In genomic region chr4:41080964-41081363, GRCh38 we compare ENCODE assay signal across 33 cellular contexts.
"Had no signal": no experiment of that assay in that cellular context is flagged by ENCODE, and none has a peak within 500 bp of the region (broad histone marks: within the 10 kb centered on the region; RNA-seq: fewer than 3 reads in every experiment).

No MANE protein-coding gene starts in this region.

- H3K9me3 Mint-ChIP-seq: activated CD4-positive, alpha-beta memory T cell treated with anti-CD3 and anti-CD28 coated beads, Interleukin-2, amount 10 ng/mL, durations not matched to agents 7 days and 5 days; activated CD4-positive, alpha-beta T cell treated with anti-CD3 and anti-CD28 coated beads, Interleukin-2, amount 10 ng/mL, durations not matched to agents 7 days and 5 days had no signal

- FAIRE-seq: kidney had no signal

- DNase-seq: activated CD4-positive, alpha-beta memory T cell treated with anti-CD3 and anti-CD28 coated beads, Interleukin-2, amount 10 ng/mL, durations not matched to agents 7 days and 5 days; activated CD4-positive, alpha-beta T cell treated with anti-CD3 and anti-CD28 coated beads for 1 hour; activated CD4-positive, alpha-beta T cell treated with anti-CD3 and anti-CD28 coated beads, Interleukin-2, amount 10 ng/mL, durations not matched to agents 7 days and 5 days; activated CD8-positive, alpha-beta memory T cell treated with anti-CD3 and anti-CD28 coated beads, Interleukin-2, amount 50 U/mL, for 48 hours; activated gamma-delta T cell; activated naive CD4-positive, alpha-beta T cell treated with anti-CD3 and anti-CD28 coated beads, Interleukin-2, amount 10 ng/mL, durations not matched to agents 7 days and 5 days; activated naive CD8-positive, alpha-beta T cell treated with anti-CD3 and anti-CD28 coated beads, Interleukin-2, amount 10 ng/mL, durations not matched to agents 7 days and 5 days; activated T-cell treated with anti-CD3 and anti-CD28 coated beads, Interleukin-2, amount 50 U/mL, for 24 hours; amniotic stem cell; colonic mucosa; effector memory CD4-positive, alpha-beta T cell; erythroblast; immature natural killer cell; kidney; mesendoderm; mucosa of descending colon; ovary; psoas muscle; SK-N-SH; stimulated activated CD4-positive, alpha-beta T cell treated with anti-CD3 and anti-CD28 coated beads, Interleukin-15, amount 100 ng/mL, for 24 hours; stimulated activated CD4-positive, alpha-beta T cell treated with anti-CD3 and anti-CD28 coated beads, Interleukin-2, amount 100 ng/mL, for 24 hours; stimulated activated naive CD4-positive, alpha-beta T cell; SW 1271; T1000; testis; transverse colon had no signal

- H3K4me3 Mint-ChIP-seq: activated CD4-positive, alpha-beta memory T cell treated with anti-CD3 and anti-CD28 coated beads, Interleukin-2, amount 10 ng/mL, durations not matched to agents 7 days and 5 days; activated CD4-positive, alpha-beta T cell treated with anti-CD3 and anti-CD28 coated beads, Interleukin-2, amount 10 ng/mL, durations not matched to agents 7 days and 5 days; activated naive CD4-positive, alpha-beta T cell treated with anti-CD3 and anti-CD28 coated beads, Interleukin-2, amount 10 ng/mL, durations not matched to agents 7 days and 5 days; activated naive CD8-positive, alpha-beta T cell treated with anti-CD3 and anti-CD28 coated beads, Interleukin-2, amount 10 ng/mL, durations not matched to agents 7 days and 5 days; activated T-cell treated with anti-CD3 and anti-CD28 coated beads, Interleukin-2, amount 50 U/mL, for 24 hours; immature natural killer cell; nephron; T-helper 1 cell treated with Interleukin-12 subunit alpha and Interleukin-12 subunit beta and Interleukin-4 antibody, amounts not matched to agents 30 μg/mL and 1 μg/mL, for 36 hours; WTC11 had no signal

- H3K27ac ChIP-seq: breast epithelium, colonic mucosa, gastroesophageal sphincter, ovary, psoas muscle, right atrium auricular region, testis, transverse colon had no signal

- H3K36me3 ChIP-seq: breast epithelium, colonic mucosa, gastroesophageal sphincter, ovary, right atrium auricular region, transverse colon had no signal

- H3K9ac ChIP-seq: SK-N-SH had no signal

- H3K4me1 ChIP-seq: colonic mucosa, psoas muscle, testis had no signal

- H3K36me3 Mint-ChIP-seq: activated naive CD4-positive, alpha-beta T cell treated with anti-CD3 and anti-CD28 coated beads, Interleukin-2, amount 10 ng/mL, durations not matched to agents 7 days and 5 days; activated naive CD8-positive, alpha-beta T cell treated with anti-CD3 and anti-CD28 coated beads, Interleukin-2, amount 10 ng/mL, durations not matched to agents 7 days and 5 days; immature natural killer cell had no signal

- H3K4me3 ChIP-seq: breast epithelium, colonic mucosa, gastroesophageal sphincter, lung, mucosa of descending colon, ovary, psoas muscle, right atrium auricular region, testis, transverse colon had no signal

- H3K4me2 ChIP-seq: SK-N-SH had no signal

- H3K9me3 ChIP-seq: colonic mucosa, ovary, testis had no signal

- ATAC-seq: gastroesophageal sphincter, mucosa of descending colon, WTC11 had no signal

- H3K4me1 Mint-ChIP-seq: activated CD4-positive, alpha-beta memory T cell treated with anti-CD3 and anti-CD28 coated beads, Interleukin-2, amount 10 ng/mL, durations not matched to agents 7 days and 5 days; activated CD4-positive, alpha-beta T cell treated with anti-CD3 and anti-CD28 coated beads, Interleukin-2, amount 10 ng/mL, durations not matched to agents 7 days and 5 days; activated naive CD4-positive, alpha-beta T cell treated with anti-CD3 and anti-CD28 coated beads, Interleukin-2, amount 10 ng/mL, durations not matched to agents 7 days and 5 days; activated naive CD8-positive, alpha-beta T cell treated with anti-CD3 and anti-CD28 coated beads, Interleukin-2, amount 10 ng/mL, durations not matched to agents 7 days and 5 days; immature natural killer cell had no signal

- H3K27me3 ChIP-seq: breast epithelium, colonic mucosa, gastroesophageal sphincter, ovary, right atrium auricular region, testis, transverse colon had no signal

- H3K27ac Mint-ChIP-seq: activated CD4-positive, alpha-beta memory T cell treated with anti-CD3 and anti-CD28 coated beads, Interleukin-2, amount 10 ng/mL, durations not matched to agents 7 days and 5 days; activated CD4-positive, alpha-beta T cell treated with anti-CD3 and anti-CD28 coated beads, Interleukin-2, amount 10 ng/mL, durations not matched to agents 7 days and 5 days; activated naive CD4-positive, alpha-beta T cell treated with anti-CD3 and anti-CD28 coated beads, Interleukin-2, amount 10 ng/mL, durations not matched to agents 7 days and 5 days; activated naive CD8-positive, alpha-beta T cell treated with anti-CD3 and anti-CD28 coated beads, Interleukin-2, amount 10 ng/mL, durations not matched to agents 7 days and 5 days; activated T-cell treated with anti-CD3 and anti-CD28 coated beads, Interleukin-2, amount 50 U/mL, for 24 hours; immature natural killer cell; nephron; T-helper 1 cell treated with Interleukin-12 subunit alpha and Interleukin-12 subunit beta and Interleukin-4 antibody, amounts not matched to agents 30 μg/mL and 1 μg/mL, for 36 hours; WTC11 had no signal

- H3K27me3 Mint-ChIP-seq: activated naive CD4-positive, alpha-beta T cell treated with anti-CD3 and anti-CD28 coated beads, Interleukin-2, amount 10 ng/mL, durations not matched to agents 7 days and 5 days had no signal
